1 cellular context compared by ENCODE assay signal in genomic region chr9:129483467-129484324, GRCh38.
TF ChIP-seq lines count a peak whose summit lies in the region.

No MANE protein-coding gene starts in this region.

TF ChIP-seq in GM23338, 12 proteins besides CTCF, POLR2A, EP300 and RAD21 (continued from another document):
- no peak for TF ChIP-seq EZH2 (IDR thresholded peaks at IDR 0.05; ENCODE audit: low read depth, unreplicated experiment)
